Comparison of ENCODE assay signal across 26 cellular contexts in genomic region chr5:76679231-76679630, GRCh38. TPM values are rescaled to one million over a fixed set of nuclear protein-coding genes. Genes with fewer than 3 reads are reported as not detected.
DNase-seq lines count a peak whose midpoint lies in the region; ATAC-seq, FAIRE-seq and TF ChIP-seq lines count a peak whose summit lies in the region.
"Had no signal": no experiment of that assay in that cellular context is flagged by ENCODE, and none has a peak within 500 bp of the region (broad histone marks: within the 10 kb centered on the region; RNA-seq: fewer than 3 reads in every experiment).

No MANE protein-coding gene starts in this region.

- H3K4me3 Mint-ChIP-seq in effector memory CD8-positive, alpha-beta T cell: no peak overlapping the region
- H3K4me3 Mint-ChIP-seq: naive thymus-derived CD8-positive, alpha-beta T cell; T-helper 1 cell treated with Interleukin-12 subunit alpha and Interleukin-12 subunit beta and Interleukin-4 antibody, amounts not matched to agents 30 μg/mL and 1 μg/mL, for 36 hours had no signal

- in situ Hi-C loops in HepG2 (cut with HindIII; ENCODE audit: extremely low pct_ligation_motif_present, low pct_unique_long_range_greater_than_20kb): no loop called here

- no peaks in the 10 kb centered on the region for H3K9me3 ChIP-seq in right lobe of liver
- H3K9me3 ChIP-seq in HepG2 (ENCODE audit: low read length): no peaks in the 10 kb centered on the region
- no peaks in the 10 kb centered on the region for H3K9me3 ChIP-seq in left ventricle myocardium inferior (replicated peaks)
- H3K9me3 ChIP-seq in uterus: no peaks in the 10 kb centered on the region
- H3K9me3 ChIP-seq: A549, pancreas, thoracic aorta had no signal

- peaks cover 0 to 13% (median 4%) of the 10 kb centered on the region in 4 donors for H3K4me1 ChIP-seq in right lobe of liver
- H3K4me1 ChIP-seq in HepG2 (ENCODE audit: insufficient read depth, low read length): peaks cover 8% of the 10 kb centered on the region
- peaks cover 16% of the 10 kb centered on the region for H3K4me1 ChIP-seq in left ventricle myocardium inferior
- no peaks in the 10 kb centered on the region for H3K4me1 ChIP-seq in uterus
- H3K4me1 ChIP-seq: A549, pancreas had no signal

- TF ChIP-seq EP300 in HepG2 (IDR thresholded peaks at IDR 0.05; ENCODE audit: low read depth in 2 of 2, low read length in 2 of 2): no peak
- no peak for TF ChIP-seq EP300 in HepG2 (CRISPR knock-in tag; IDR thresholded peaks at IDR 0.05; ENCODE audit: borderline replicate concordance)

- intact Hi-C loops in right lobe of liver (cut with DNase I): no loop called here
- intact Hi-C loops in HepG2 (cut with micrococcal nuclease; ENCODE audit: unreplicated experiment): no loop called here
- intact Hi-C loops in left ventricle myocardium inferior (cut with micrococcal nuclease): no loop called here
- intact Hi-C loops in uterus (cut with DNase I; ENCODE audit: low total_unique reads): no loop called here

- WGBS in right lobe of liver (ENCODE audit: insufficient coverage, low coverage, low lambda C conversion rate, missing lambda C conversion rate): 58% methylated on average over 3 of the region's 3 CpGs
- 100% methylated on average over 3 of the region's 3 CpGs for WGBS in HepG2 (ENCODE audit: low lambda C conversion rate)

- peak overlapping the region in 2 of 3 donors; percentile 6 to 28 for H3K27ac ChIP-seq in right lobe of liver
- H3K27ac ChIP-seq in HepG2 (ENCODE audit: extremely low read length, insufficient read depth, low read length): no peak overlapping the region
- peak overlapping the region; percentile 53 for H3K27ac ChIP-seq in left ventricle myocardium inferior (replicated peaks)
- peak overlapping the region in 1 of 2 donors; percentile 63 for H3K27ac ChIP-seq in uterus
- H3K27ac ChIP-seq: A549, thoracic aorta, WERI-Rb-1 had no signal

- no peaks in the 10 kb centered on the region for H3K27me3 Mint-ChIP-seq in effector memory CD8-positive, alpha-beta T cell
- H3K27me3 Mint-ChIP-seq: naive thymus-derived CD8-positive, alpha-beta T cell had no signal

- no peaks in the 10 kb centered on the region for H4K20me1 ChIP-seq in HepG2 (ENCODE audit: insufficient read depth, low read length)

- no peak for DNase-seq in right lobe of liver
- DNase-seq in HepG2 (ENCODE audit: low spot score): no peak
- no peak for DNase-seq in effector memory CD8-positive, alpha-beta T cell
- DNase-seq in left ventricle myocardium inferior: peak; percentile 32
- DNase-seq in uterus: peak; percentile 25 to 34
- no peak for DNase-seq in NCI-H345 treated with DMSO at 0.1 percent for 48 hours (lab: John Stamatoyannopoulos, UW; ENCODE audit: unreplicated experiment)
- DNase-seq in frontal cortex (ENCODE audit: low spot score in 2 of 2): no peak
- DNase-seq in activated naive CD4-positive, alpha-beta T cell (lab: John Stamatoyannopoulos, UW): no peak
- DNase-seq: activated CD4-positive, alpha-beta T cell treated with anti-CD3 and anti-CD28 coated beads, Interleukin-2, amount 50 U/mL, for 4 hours; activated CD8-positive, alpha-beta memory T cell treated with anti-CD3 and anti-CD28 coated beads, Interleukin-2, amount 50 U/mL, for 48 hours; activated effector memory CD4-positive, alpha-beta T cell treated with anti-CD3 and anti-CD28 coated beads, Interleukin-2, amount 50 U/mL, for 16 hours; GF-D8; kidney; naive thymus-derived CD8-positive, alpha-beta T cell; NCI-H1694; NCI-H748 treated with DMSO at 0.1 percent for 48 hours; pancreas; SHP77 treated with DMSO at 0.1 percent for 48 hours; stimulated activated naive CD4-positive, alpha-beta T cell; WERI-Rb-1 had no signal

- FAIRE-seq in HepG2 (lab: Jason Lieb, UNC): no peak
- no peak for FAIRE-seq in frontal cortex (lab: Jason Lieb, UNC)
- FAIRE-seq: A549, bronchial epithelial cell, kidney, pancreas had no signal

- no peak overlapping the region for H3K4me2 ChIP-seq in HepG2 (ENCODE audit: low read depth, low read length)
- H3K4me2 ChIP-seq: A549 had no signal

- CTCF ChIA-PET in HepG2 (lab: Yijun Ruan, JAX; ENCODE audit: low intra/inter-chr PET ratio, low total read pairs): no interaction called here

- no peaks in the 10 kb centered on the region for H3K79me2 ChIP-seq in HepG2 (ENCODE audit: insufficient read depth, low read length)

- no peak for TF ChIP-seq CTCF in right lobe of liver (IDR thresholded peaks at IDR 0.05)
- no peak for TF ChIP-seq CTCF in HepG2 (CRISPR knock-in tag; IDR thresholded peaks at IDR 0.05)
- TF ChIP-seq CTCF in left ventricle myocardium inferior (IDR thresholded peaks at IDR 0.05; ENCODE audit: borderline replicate concordance): no peak
- no peak for TF ChIP-seq CTCF in uterus (IDR thresholded peaks at IDR 0.05)

- H3K36me3 ChIP-seq in right lobe of liver (peaks cover 0 to 30% (median 7%) of the 10 kb centered on the region in 4 donors), HepG2 (replicated peaks in 1 of 2; ENCODE audit: control insufficient read depth in 1 of 2, insufficient read depth in 2 of 2, low read length in 2 of 2) (peaks cover 5 to 30% of the 10 kb centered on the region in 2 experiments; a peak in 4 of 5 replicates), left ventricle myocardium inferior (no peaks in the 10 kb centered on the region), uterus (no peaks in the 10 kb centered on the region)
- H3K36me3 ChIP-seq: thoracic aorta had no signal

- POLR2A ChIA-PET in HepG2 (lab: Yijun Ruan, JAX): no interaction called here

- H3K4me3 ChIP-seq in right lobe of liver (no peak overlapping the region), HepG2 (replicated peaks in 1 of 3; ENCODE audit: insufficient read depth in 1 of 3, low read depth in 2 of 3, low read length in 3 of 3) (no peak overlapping the region), left ventricle myocardium inferior (no peak overlapping the region), uterus (no peak overlapping the region)
- H3K4me3 ChIP-seq: A549, pancreas, skin epidermis, thoracic aorta had no signal

- H3K9ac ChIP-seq in HepG2 (ENCODE audit: insufficient read depth, low read depth, low read length): no peak overlapping the region

- H2AFZ ChIP-seq in HepG2 (ENCODE audit: low read length): no peak overlapping the region

- BruUV-seq in HepG2 (replicated peaks; lab: Mats Ljungman, UMichigan): no TSS peak

- TF ChIP-seq POLR2A in right lobe of liver (IDR thresholded peaks at IDR 0.05) (no peak), HepG2 (IDR thresholded peaks at IDR 0.05; ENCODE audit: insufficient read depth in 1 of 2, low read depth in 2 of 2, low read length in 2 of 2) (no peak), uterus (IDR thresholded peaks at IDR 0.05) (no peak)

- H3K9me3 Mint-ChIP-seq in effector memory CD8-positive, alpha-beta T cell: no peaks in the 10 kb centered on the region
- H3K9me3 Mint-ChIP-seq: naive thymus-derived CD8-positive, alpha-beta T cell; T-helper 1 cell treated with Interleukin-12 subunit alpha and Interleukin-12 subunit beta and Interleukin-4 antibody, amounts not matched to agents 30 μg/mL and 1 μg/mL, for 36 hours had no signal

- H3K27ac Mint-ChIP-seq in effector memory CD8-positive, alpha-beta T cell: peak overlapping the region; percentile 65 to 73
- H3K27ac Mint-ChIP-seq: naive thymus-derived CD8-positive, alpha-beta T cell; T-helper 1 cell treated with Interleukin-12 subunit alpha and Interleukin-12 subunit beta and Interleukin-4 antibody, amounts not matched to agents 30 μg/mL and 1 μg/mL, for 36 hours had no signal

- ATAC-seq in right lobe of liver (peak; percentile 40 to 82 (median 60)), HepG2 (no peak)
- no peak for ATAC-seq in effector memory CD8-positive, alpha-beta T cell (replicated peaks)
- ATAC-seq: A549; naive thymus-derived CD8-positive, alpha-beta T cell had no signal

- no peak for TF ChIP-seq RAD21 in HepG2 (CRISPR knock-in tag; IDR thresholded peaks at IDR 0.05)

- H3K27me3 ChIP-seq in right lobe of liver (no peaks in the 10 kb centered on the region), HepG2 (ENCODE audit: control insufficient read depth in 1 of 2, insufficient read depth in 2 of 2, low read length in 2 of 2) (no peaks in the 10 kb centered on the region), left ventricle myocardium inferior (ENCODE audit: low read depth) (no peaks in the 10 kb centered on the region), uterus (no peaks in the 10 kb centered on the region)
- H3K27me3 ChIP-seq: pancreas had no signal

- H3K36me3 Mint-ChIP-seq in effector memory CD8-positive, alpha-beta T cell (ENCODE audit: insufficient read depth): peaks cover 58% of the 10 kb centered on the region

- peaks cover 10 to 31% of the 10 kb centered on the region in 2 donors for H3K4me1 Mint-ChIP-seq in effector memory CD8-positive, alpha-beta T cell (ENCODE audit: low read depth in 2 of 2)

RNA-seq across cellular contexts. Expression of gene F2R, which starts 36.7 kb away (rescaled TPM):
- total RNA-seq in right lobe of liver (10 to 100 TPM in 5 of 6 experiments, 1 to 10 TPM in 1; 3.5 to 18.4 (median 11.4) TPM), HepG2 (2016; rRNA removed; fragmentation: Illumina TruSeq; extraction: Trizol) (4.6 and 8.3 TPM in 2 replicates), left ventricle myocardium inferior (9.4 TPM), uterus (10 to 100 TPM in 3 of 4 donors, 1 to 10 TPM in 1; 9.4 to 38.7 (median 16.7) TPM), frontal cortex (22.8 TPM)
- 0.40 and 0.97 TPM in 2 replicates for total RNA-seq in HepG2 (2016; cell fraction: cytosol; rRNA removed; fragmentation: Illumina TruSeq; extraction: Trizol; ENCODE audit: low read depth)
- total RNA-seq in HepG2 (2016; cell fraction: insoluble cytoplasmic fraction; rRNA removed; fragmentation: Illumina TruSeq; extraction: Trizol): 5.0 and 8.5 TPM in 2 replicates
- total RNA-seq in HepG2 (2016; cell fraction: membrane; rRNA removed; fragmentation: Illumina TruSeq; extraction: Trizol): 3.6 and 3.7 TPM in 2 replicates
- total RNA-seq in HepG2 (2016; cell fraction: nucleus; rRNA removed; fragmentation: Illumina TruSeq; extraction: Trizol): 9.1 and 9.6 TPM in 2 replicates
- polyA plus RNA-seq in HepG2 (2011; rRNA removed): 12.3 and 13.6 TPM in 2 replicates
- polyA plus RNA-seq in HepG2 (2011; cell fraction: cytosol; rRNA removed): 10.7 and 16.3 TPM in 2 replicates
- polyA plus RNA-seq in HepG2 (2011; cell fraction: nucleus; rRNA removed): 2.4 and 3.8 TPM in 2 replicates
- polyA plus RNA-seq in HepG2 (2012): 5.7 and 5.9 TPM in 2 replicates
- 0.66 and 0.90 TPM in 2 replicates for polyA plus RNA-seq in HepG2 (2016; cell fraction: cytosol; fragmentation: Illumina TruSeq; extraction: Trizol; ENCODE audit: low read depth)
- polyA plus RNA-seq in HepG2 (2016; cell fraction: insoluble cytoplasmic fraction; fragmentation: Illumina TruSeq; extraction: Trizol; ENCODE audit: low read depth): 5.5 and 5.8 TPM in 2 replicates
- polyA plus RNA-seq in HepG2 (2016; cell fraction: membrane; fragmentation: Illumina TruSeq; extraction: Trizol; ENCODE audit: low read depth): 1.6 and 2.1 TPM in 2 replicates
- 10.9 and 12.9 TPM in 2 replicates for polyA plus RNA-seq in HepG2 (2016; cell fraction: nucleus; fragmentation: Illumina TruSeq; extraction: Trizol; ENCODE audit: insufficient read depth, low read depth)
- 1.3 and 28.5 TPM in 2 replicates for polyA minus RNA-seq in HepG2 (2011; rRNA and poly(A)+ RNA removed; ENCODE audit: low replicate concordance)
- polyA minus RNA-seq in HepG2 (2011; cell fraction: cytosol; rRNA and poly(A)+ RNA removed): 8.1 and 10.8 TPM in 2 replicates
- polyA minus RNA-seq in HepG2 (2011; cell fraction: nucleus; rRNA and poly(A)+ RNA removed): 4.8 and 6.0 TPM in 2 replicates

RNA-seq across cellular contexts. Expression of gene F2RL2, which starts 56.0 kb away (rescaled TPM):
- total RNA-seq in right lobe of liver (1 to 10 TPM in 3 of 6 experiments, under 1 TPM in 2, not detected in 1; 0.09 to 2.1 (median 1.6) TPM), HepG2 (2016; rRNA removed; fragmentation: Illumina TruSeq; extraction: Trizol) (not detected in 2 replicates), left ventricle myocardium inferior (0.22 TPM), uterus (1 to 10 TPM in 3 of 4 donors, under 1 TPM in 1; 0.26 to 1.5 (median 1.2) TPM), frontal cortex (under 0.01 TPM)
- not detected in 2 replicates for total RNA-seq in HepG2 (2016; cell fraction: cytosol; rRNA removed; fragmentation: Illumina TruSeq; extraction: Trizol; ENCODE audit: low read depth)
- not detected in 2 replicates for total RNA-seq in HepG2 (2016; cell fraction: insoluble cytoplasmic fraction; rRNA removed; fragmentation: Illumina TruSeq; extraction: Trizol)
- not detected in 2 replicates for total RNA-seq in HepG2 (2016; cell fraction: membrane; rRNA removed; fragmentation: Illumina TruSeq; extraction: Trizol)
- total RNA-seq in HepG2 (2016; cell fraction: nucleus; rRNA removed; fragmentation: Illumina TruSeq; extraction: Trizol): not detected in 2 replicates
- not detected in 2 replicates for polyA plus RNA-seq in HepG2 (2011; rRNA removed)
- polyA plus RNA-seq in HepG2 (2011; cell fraction: cytosol; rRNA removed): not detected in 2 replicates
- not detected in 2 replicates for polyA plus RNA-seq in HepG2 (2011; cell fraction: nucleus; rRNA removed)
- polyA plus RNA-seq in HepG2 (2012): 0.05 and 0.09 TPM in 2 replicates
- not detected in 2 replicates for polyA plus RNA-seq in HepG2 (2016; cell fraction: cytosol; fragmentation: Illumina TruSeq; extraction: Trizol; ENCODE audit: low read depth)
- polyA plus RNA-seq in HepG2 (2016; cell fraction: insoluble cytoplasmic fraction; fragmentation: Illumina TruSeq; extraction: Trizol; ENCODE audit: low read depth): not detected in 2 replicates
- polyA plus RNA-seq in HepG2 (2016; cell fraction: membrane; fragmentation: Illumina TruSeq; extraction: Trizol; ENCODE audit: low read depth): not detected in 2 replicates
- polyA plus RNA-seq in HepG2 (2016; cell fraction: nucleus; fragmentation: Illumina TruSeq; extraction: Trizol; ENCODE audit: insufficient read depth, low read depth): not detected in 2 replicates
- polyA minus RNA-seq in HepG2 (2011; rRNA and poly(A)+ RNA removed; ENCODE audit: low replicate concordance): 0.58 TPM in 1 of 2 replicates, not detected in the other
- polyA minus RNA-seq in HepG2 (2011; cell fraction: cytosol; rRNA and poly(A)+ RNA removed): not detected in 2 replicates
- polyA minus RNA-seq in HepG2 (2011; cell fraction: nucleus; rRNA and poly(A)+ RNA removed): not detected in 2 replicates
- total RNA-seq: naive thymus-derived CD8-positive, alpha-beta T cell; OCI-LY7 had no signal

Comparison
In these comparisons a context has a peak if more than half of its experiments do, and no peak if none do; other contexts are left out.
1. ATAC-seq: peak in right lobe of liver (4 of 4); none in HepG2 (single experiment) and effector memory CD8-positive, alpha-beta T cell (single experiment).
2. DNase-seq: peak in left ventricle myocardium inferior (single experiment) and uterus (2 of 2); none in right lobe of liver (0 of 3), HepG2 (single experiment), effector memory CD8-positive, alpha-beta T cell (0 of 3), NCI-H345 treated with DMSO at 0.1 percent for 48 hours (single experiment), frontal cortex (0 of 2) and activated naive CD4-positive, alpha-beta T cell (0 of 4).